In genomic region chrX:2710496-2710895, GRCh38 we compare ENCODE assay signal across 9 cellular contexts. TPM values are rescaled to one million over a fixed set of nuclear protein-coding genes. Genes with fewer than 3 reads are reported as not detected.
DNase-seq lines count a peak whose midpoint lies in the region; ATAC-seq lines count a peak whose summit lies in the region.
"Had no signal": no experiment of that assay in that cellular context is flagged by ENCODE, and none has a peak within 500 bp of the region (broad histone marks: within the 10 kb centered on the region; RNA-seq: fewer than 3 reads in every experiment).

No MANE protein-coding gene starts in this region.

- H3K9me3 ChIP-seq in muscle layer of colon (ENCODE audit: low read length) = no peaks in the 10 kb centered on the region

- H3K4me3 ChIP-seq in muscle layer of colon (ENCODE audit: low read depth in 1 of 2, low read length in 2 of 2) = no peak overlapping the region

- no peak overlapping the region for H3K9ac ChIP-seq in muscle layer of colon (ENCODE audit: low read length)

- ATAC-seq in HG03139 (IDR thresholded peaks at IDR 0.05; ENCODE audit: unreplicated experiment) = no peak

- in situ Hi-C loops in G401 (cut with HindIII; ENCODE audit: low sequenced_read_pairs) = no loop called here

- DNase-seq in stimulated activated CD4-positive, alpha-beta T cell treated with anti-CD3 and anti-CD28 coated beads, Interleukin-15, amount 100 ng/mL, for 24 hours = peak; percentile 66
- no peak for DNase-seq in stimulated activated CD4-positive, alpha-beta T cell treated with anti-CD3 and anti-CD28 coated beads, Interleukin-12 subunit alpha, Interleukin-12 subunit beta, amount 100 ng/mL, for 4 hours
- DNase-seq in astrocyte of the hippocampus (ENCODE audit: low read depth, low spot score) (peak; percentile 38), G401 (ENCODE audit: low spot score) (no peak), GM03348 (ENCODE audit: low spot score) (no peak), GDM1 (lab: John Stamatoyannopoulos, UW) (no peak)

- peaks cover 11% of the 10 kb centered on the region for H3K36me3 ChIP-seq in muscle layer of colon (ENCODE audit: insufficient read depth, low read length)

- H3K4me1 ChIP-seq in muscle layer of colon (ENCODE audit: insufficient read depth, low read length) = peaks cover 40% of the 10 kb centered on the region

- H3K27ac ChIP-seq in muscle layer of colon (ENCODE audit: low read depth, low read length) = peak overlapping the region; percentile 55

- H3K27me3 ChIP-seq in muscle layer of colon (ENCODE audit: control insufficient read depth in 1 of 2, insufficient read depth in 2 of 2, low read length in 2 of 2) = no peaks in the 10 kb centered on the region

RNA-seq across cellular contexts. Expression of gene CD99, which starts 19.4 kb away (rescaled TPM):
- total RNA-seq in G401 (2014; rRNA removed; shearing (Covaris generic)) = 127 and 133 TPM in 2 replicates

RNA-seq across cellular contexts. Expression of gene XG, which starts 41.3 kb away (rescaled TPM):
- 0.51 TPM in 1 of 2 replicates, not detected in the other for total RNA-seq in G401 (2014; rRNA removed; shearing (Covaris generic))
- total RNA-seq: renal cortical epithelial cell had no signal

Comparison
In these comparisons a context has a peak if more than half of its experiments do, and no peak if none do; other contexts are left out.
1. DNase-seq: peak in stimulated activated CD4-positive, alpha-beta T cell treated with anti-CD3 and anti-CD28 coated beads, Interleukin-15, amount 100 ng/mL, for 24 hours (single experiment) and astrocyte of the hippocampus (single experiment); none in stimulated activated CD4-positive, alpha-beta T cell treated with anti-CD3 and anti-CD28 coated beads, Interleukin-12 subunit alpha, Interleukin-12 subunit beta, amount 100 ng/mL, for 4 hours (single experiment), G401 (single experiment), GM03348 (single experiment) and GDM1 (single experiment).